Comparison of ENCODE assay signal across 16 cellular contexts in genomic region chr17:41546819-41547218, GRCh38. TPM values are rescaled to one million over a fixed set of nuclear protein-coding genes. Genes with fewer than 3 reads are reported as not detected.
DNase-seq lines count a peak whose midpoint lies in the region; ATAC-seq and TF ChIP-seq lines count a peak whose summit lies in the region.
"Had no signal": no experiment of that assay in that cellular context is flagged by ENCODE, and none has a peak within 500 bp of the region (broad histone marks: within the 10 kb centered on the region; RNA-seq: fewer than 3 reads in every experiment).

No MANE protein-coding gene starts in this region.

- no peaks in the 10 kb centered on the region for H3K79me2 ChIP-seq in smooth muscle cell (ENCODE audit: low read depth)

- BruUV-seq in Calu3 (replicated peaks; lab: Mats Ljungman, UMichigan) = no TSS peak
- no TSS peak for BruUV-seq in Panc1 (replicated peaks; lab: Mats Ljungman, UMichigan)

- H3K9ac ChIP-seq in smooth muscle cell (ENCODE audit: low read depth) = no peak overlapping the region

- H3K36me3 Mint-ChIP-seq in Calu3 (ENCODE audit: insufficient read depth, unreplicated experiment) = peaks cover 31% of the 10 kb centered on the region
- peaks cover 6% of the 10 kb centered on the region for H3K36me3 Mint-ChIP-seq in dendritic cell treated with granulocyte-macrophage colony-stimulating factor and Interleukin-4, amounts not matched to agents 40 ng/mL and 50 ng/mL, for 4 days (ENCODE audit: low read depth)

- intact Hi-C loops in Calu3 (cut with micrococcal nuclease; ENCODE audit: unreplicated experiment) (loop anchor here (1.0 kb wide), 1 partner anchor 22 kb away; no protein-coding TSS in a partner anchor), Panc1 (cut with micrococcal nuclease; ENCODE audit: unreplicated experiment) (loop anchor here (5.0 kb wide), 2 partner anchors 640 to 690 kb away; no protein-coding TSS in a partner anchor)
- intact Hi-C loops in dendritic cell treated with granulocyte-macrophage colony-stimulating factor and Interleukin-4, amounts not matched to agents 40 ng/mL and 50 ng/mL, for 4 days (cut with micrococcal nuclease) = loop anchor here (5.0 kb wide), 2 partner anchors 690 to 745 kb away; no protein-coding TSS in a partner anchor

- H3K9me3 Mint-ChIP-seq in Calu3 (ENCODE audit: low read depth, unreplicated experiment) = no peaks in the 10 kb centered on the region
- peaks cover 15% of the 10 kb centered on the region for H3K9me3 Mint-ChIP-seq in dendritic cell treated with granulocyte-macrophage colony-stimulating factor and Interleukin-4, amounts not matched to agents 40 ng/mL and 50 ng/mL, for 4 days

- DNase-seq in Calu3 (no peak), Panc1 (ENCODE audit: low read depth, low spot score) (no peak), smooth muscle cell (lab: John Stamatoyannopoulos, UW; ENCODE audit: unreplicated experiment) (no peak), NCI-H1092 (lab: John Stamatoyannopoulos, UW) (no peak), NCI-H774 (lab: John Stamatoyannopoulos, UW) (no peak), anterior cingulate cortex (lab: John Stamatoyannopoulos, UW) (no peak)
- DNase-seq: Caco-2, GM23248, MM.1S, NCI-H1105 treated with DMSO at 0.1 percent for 48 hours, NCI-H187 treated with DMSO at 0.1 percent for 48 hours, NCI-H2171, SHP77 had no signal

- no peak overlapping the region for H2AFZ ChIP-seq in smooth muscle cell (ENCODE audit: low read depth)

- H3K4me3 ChIP-seq in Panc1 (ENCODE audit: low read depth in 2 of 2, low read length in 2 of 2) (no peak overlapping the region), smooth muscle cell (no peak overlapping the region)
- H3K4me3 ChIP-seq: GM23248 had no signal

- no peaks in the 10 kb centered on the region for H3K27me3 Mint-ChIP-seq in Calu3 (ENCODE audit: unreplicated experiment)
- H3K27me3 Mint-ChIP-seq in dendritic cell treated with granulocyte-macrophage colony-stimulating factor and Interleukin-4, amounts not matched to agents 40 ng/mL and 50 ng/mL, for 4 days = peaks cover 33% of the 10 kb centered on the region

- H3K27ac Mint-ChIP-seq in Calu3 (ENCODE audit: unreplicated experiment) = peak overlapping the region; percentile 92
- H3K27ac Mint-ChIP-seq in dendritic cell treated with granulocyte-macrophage colony-stimulating factor and Interleukin-4, amounts not matched to agents 40 ng/mL and 50 ng/mL, for 4 days = peak overlapping the region; percentile 18

- in situ Hi-C loops in Panc1 (cut with HindIII; ENCODE audit: low pct_unique_long_range_greater_than_20kb, low sequenced_read_pairs) = loop anchor here (25.0 kb wide), 1 partner anchor 90 kb away; no protein-coding TSS in a partner anchor

- peaks cover 42% of the 10 kb centered on the region for H3K4me1 ChIP-seq in Panc1 (ENCODE audit: control insufficient read depth, insufficient read depth, low read length)
- H3K4me1 ChIP-seq in smooth muscle cell (ENCODE audit: low read depth) = peaks cover 20% of the 10 kb centered on the region

- H3K9me3 ChIP-seq in Panc1 (ENCODE audit: control insufficient read depth, insufficient read depth, low read depth, low read length) (peaks cover 4% of the 10 kb centered on the region; the same call in 1 of the 2 replicates), smooth muscle cell (replicated peaks; ENCODE audit: low read depth) (no peaks in the 10 kb centered on the region)
- H3K9me3 ChIP-seq: Caco-2 had no signal

- no peak overlapping the region for H3K4me2 ChIP-seq in smooth muscle cell

- peaks cover 90% of the 10 kb centered on the region for H3K4me1 Mint-ChIP-seq in Calu3 (ENCODE audit: low read depth, unreplicated experiment)
- H3K4me1 Mint-ChIP-seq in dendritic cell treated with granulocyte-macrophage colony-stimulating factor and Interleukin-4, amounts not matched to agents 40 ng/mL and 50 ng/mL, for 4 days (ENCODE audit: low read depth) = peaks cover 23% of the 10 kb centered on the region

- POLR2A ChIA-PET in Panc1 (lab: Charles Lee) = no interaction called here

- peak overlapping the region; percentile 62 for H3K4me3 Mint-ChIP-seq in Calu3 (ENCODE audit: low read depth, unreplicated experiment)
- H3K4me3 Mint-ChIP-seq in dendritic cell treated with granulocyte-macrophage colony-stimulating factor and Interleukin-4, amounts not matched to agents 40 ng/mL and 50 ng/mL, for 4 days = no peak overlapping the region

- 96% methylated on average over 3 of the region's 3 CpGs for WGBS in smooth muscle cell (ENCODE audit: low lambda C conversion rate)

- no peak for ATAC-seq in Panc1

- CTCF ChIA-PET in Calu3 (lab: Charles Lee) (interaction anchor here (0.6 to 7.7 kb wide), 6 partner anchors 11 to 359 kb away, joined by 3 to 471 read pairs (median 44); partner anchors contain the start of genes KRT15 and KRT19), Panc1 (lab: Charles Lee) (no interaction called here)

- no peaks in the 10 kb centered on the region for H3K36me3 ChIP-seq in Panc1 (ENCODE audit: control insufficient read depth, insufficient read depth, low read length)
- no peaks in the 10 kb centered on the region for H3K36me3 ChIP-seq in smooth muscle cell (ENCODE audit: low read depth)

- H3K27me3 ChIP-seq in Panc1 (ENCODE audit: control insufficient read depth, insufficient read depth, low read length) = no peaks in the 10 kb centered on the region
- no peaks in the 10 kb centered on the region for H3K27me3 ChIP-seq in smooth muscle cell (ENCODE audit: low read depth)

- H3F3A ChIP-seq in smooth muscle cell (ENCODE audit: low read depth) = peaks cover 24% of the 10 kb centered on the region

- H3K27ac ChIP-seq in Panc1 (ENCODE audit: low read length) (peak overlapping the region; percentile 91), smooth muscle cell (ENCODE audit: low read depth) (peak overlapping the region; percentile 73)

- TF ChIP-seq CTCF in Calu3 (IDR thresholded peaks at IDR 0.05; ENCODE audit: unreplicated experiment) = no peak
- TF ChIP-seq CTCF in Panc1 (IDR thresholded peaks at IDR 0.05) = no peak
- no peak for TF ChIP-seq CTCF in smooth muscle cell (IDR thresholded peaks at IDR 0.05; ENCODE audit: borderline replicate concordance, insufficient read depth, poor library complexity, severe bottlenecking)

- no peaks in the 10 kb centered on the region for H4K20me1 ChIP-seq in smooth muscle cell (ENCODE audit: low read depth)

RNA-seq across cellular contexts. Expression of gene KRT19, which starts 18.7 kb away (rescaled TPM):
- total RNA-seq in Calu3 (2022) (2,554 and 3,048 TPM in 2 replicates), Panc1 (2021; ENCODE audit: unreplicated experiment) (2,383 TPM), smooth muscle cell (539 and 722 TPM in 2 replicates)
- polyA plus RNA-seq in Panc1 (2012; ENCODE audit: insufficient read length) = 2,812 TPM
- 454 and 1,762 TPM in 2 replicates for polyA plus RNA-seq in smooth muscle cell

RNA-seq across cellular contexts. Expression of gene KRT9, which starts 25.0 kb away (rescaled TPM):
- total RNA-seq in Calu3 (2022) (not detected in 2 replicates), Panc1 (2021; ENCODE audit: unreplicated experiment) (not detected), smooth muscle cell (0.22 and 1.3 TPM in 2 replicates)
- polyA plus RNA-seq in Panc1 (2012; ENCODE audit: insufficient read length) = not detected
- polyA plus RNA-seq in smooth muscle cell = not detected in 2 replicates
- total RNA-seq: A673, Caco-2, GM23248, NCI-H460 had no signal
- polyA plus RNA-seq: GM23248 had no signal

RNA-seq across cellular contexts. Expression of gene KRT15, which starts 28.1 kb away (rescaled TPM):
- 83.0 and 86.8 TPM in 2 replicates for total RNA-seq in Calu3 (2022)
- 70.4 TPM for total RNA-seq in Panc1 (2021; ENCODE audit: unreplicated experiment)
- polyA plus RNA-seq in Panc1 (2012; ENCODE audit: insufficient read length) = 88.0 TPM
- total RNA-seq in smooth muscle cell = 0.49 and 1.7 TPM in 2 replicates
- polyA plus RNA-seq in smooth muscle cell = 0.93 and 1.3 TPM in 2 replicates
- total RNA-seq: A673 had no signal

RNA-seq across cellular contexts. Expression of gene KRT14, which starts 39.9 kb away (rescaled TPM):
- total RNA-seq in Calu3 (2022) (3.8 and 12.2 TPM in 2 replicates), Panc1 (2021; ENCODE audit: unreplicated experiment) (not detected), smooth muscle cell (235 and 348 TPM in 2 replicates)
- 0.78 TPM for polyA plus RNA-seq in Panc1 (2012; ENCODE audit: insufficient read length)
- 193 and 492 TPM in 2 replicates for polyA plus RNA-seq in smooth muscle cell
- total RNA-seq: A673, Caco-2, GM23248, NCI-H460 had no signal

RNA-seq across cellular contexts. Expression of gene KRT13, which starts 41.4 kb away (rescaled TPM):
- total RNA-seq in Calu3 (2022) (45.7 and 323 TPM in 2 replicates), Panc1 (2021; ENCODE audit: unreplicated experiment) (0.36 TPM), smooth muscle cell (3.7 and 5.2 TPM in 2 replicates)
- 3.3 TPM for polyA plus RNA-seq in Panc1 (2012; ENCODE audit: insufficient read length)
- polyA plus RNA-seq in smooth muscle cell = 1.7 and 3.8 TPM in 2 replicates
- total RNA-seq: A673, Caco-2, GM23248, NCI-H460 had no signal
- polyA plus RNA-seq: GM23248 had no signal

Comparison
In these comparisons a context has a peak if more than half of its experiments do, and no peak if none do; other contexts are left out.
1. RNA of gene KRT15, which starts 28.1 kb away (total RNA-seq): 83.0 to 86.8 TPM in Calu3 and 70.4 TPM in Panc1 (single experiment); 0.49 to 1.7 TPM in smooth muscle cell; every median in the first group is over 10 times any median in the second.